Comparison of ENCODE assay signal across 10 cellular contexts in genomic region chr16:2686912-2687507, GRCh38. TPM values are rescaled to one million over a fixed set of nuclear protein-coding genes. Genes with fewer than 3 reads are reported as not detected.
DNase-seq lines count a peak whose midpoint lies in the region; ATAC-seq and TF ChIP-seq lines count a peak whose summit lies in the region.
"Had no signal": no experiment of that assay in that cellular context is flagged by ENCODE, and none has a peak within 500 bp of the region (broad histone marks: within the 10 kb centered on the region; RNA-seq: fewer than 3 reads in every experiment).

No MANE protein-coding gene starts in this region.

- H3K27me3 Mint-ChIP-seq in activated naive CD8-positive, alpha-beta T cell = no peaks in the 10 kb centered on the region

- no peak overlapping the region for H3K4me3 ChIP-seq in left ventricle myocardium inferior
- H3K4me3 ChIP-seq: SK-N-MC had no signal

- peak overlapping the region; percentile 63 for H3K4me3 Mint-ChIP-seq in activated naive CD8-positive, alpha-beta T cell

- H3K4me1 ChIP-seq in left ventricle myocardium inferior = peaks cover 54% of the 10 kb centered on the region

- no peaks in the 10 kb centered on the region for H3K9me3 Mint-ChIP-seq in activated naive CD8-positive, alpha-beta T cell (ENCODE audit: low read depth)

- DNase-seq in Right ventricle myocardium inferior (ENCODE audit: missing footprints) (peak; percentile 87), left ventricle myocardium inferior (no peak), HUDEP-2 (lab: John Stamatoyannopoulos, UW; ENCODE audit: unreplicated experiment in 76 of 76) (peak in 67 of 76 experiments; percentile 5 to 74 (median 41)), COLO829 (ENCODE audit: low spot score) (no peak)
- peak; percentile 31 for DNase-seq in stimulated activated CD8-positive, alpha-beta memory T cell treated with anti-CD3 and anti-CD28 coated beads, Interleukin-4, amount 100 ng/mL, for 24 hours (ENCODE audit: low read depth)
- no peak for DNase-seq in stimulated activated CD4-positive, alpha-beta T cell treated with anti-CD3 and anti-CD28 coated beads, Interleukin-4, amount 100 ng/mL, for 1 hour

- peak overlapping the region; percentile 71 for H3K27ac Mint-ChIP-seq in activated naive CD8-positive, alpha-beta T cell

- H3K9me3 ChIP-seq in left ventricle myocardium inferior (replicated peaks) = no peaks in the 10 kb centered on the region

- peaks cover 7% of the 10 kb centered on the region for H3K36me3 ChIP-seq in left ventricle myocardium inferior

- H3K4me1 Mint-ChIP-seq in activated naive CD8-positive, alpha-beta T cell (ENCODE audit: low read depth) = peaks cover 22% of the 10 kb centered on the region

- H3K27me3 ChIP-seq in left ventricle myocardium inferior (ENCODE audit: low read depth) = no peaks in the 10 kb centered on the region

- ATAC-seq in Right ventricle myocardium inferior (no peak), GM18870 (IDR thresholded peaks at IDR 0.05; ENCODE audit: unreplicated experiment) (no peak)

- TF ChIP-seq CTCF in left ventricle myocardium inferior (IDR thresholded peaks at IDR 0.05; ENCODE audit: borderline replicate concordance) = no peak

- H3K27ac ChIP-seq in left ventricle myocardium inferior (replicated peaks) = no peak overlapping the region
- H3K27ac ChIP-seq: C4-2B, SK-N-MC had no signal

- peaks cover 1% of the 10 kb centered on the region for H3K36me3 Mint-ChIP-seq in activated naive CD8-positive, alpha-beta T cell

- intact Hi-C loops in Right ventricle myocardium inferior (cut with DNase I) = no loop called here
- intact Hi-C loops in left ventricle myocardium inferior (cut with micrococcal nuclease) = no loop called here

RNA-seq across cellular contexts. Expression of gene KCTD5, which starts 4.7 kb away (rescaled TPM):
- total RNA-seq in Right ventricle myocardium inferior (10.5 TPM), left ventricle myocardium inferior (10.2 TPM)

RNA-seq across cellular contexts. Expression of gene PRSS27, which starts 33.0 kb away (rescaled TPM):
- total RNA-seq in Right ventricle myocardium inferior (0.30 TPM), left ventricle myocardium inferior (0.11 TPM)

Comparison
In these comparisons a context has a peak if more than half of its experiments do, and no peak if none do; other contexts are left out.
1. DNase-seq: peak in Right ventricle myocardium inferior (single experiment), HUDEP-2 (67 of 76) and stimulated activated CD8-positive, alpha-beta memory T cell treated with anti-CD3 and anti-CD28 coated beads, Interleukin-4, amount 100 ng/mL, for 24 hours (single experiment); none in left ventricle myocardium inferior (single experiment), COLO829 (single experiment) and stimulated activated CD4-positive, alpha-beta T cell treated with anti-CD3 and anti-CD28 coated beads, Interleukin-4, amount 100 ng/mL, for 1 hour (single experiment).